In the genomic region with DNA sequence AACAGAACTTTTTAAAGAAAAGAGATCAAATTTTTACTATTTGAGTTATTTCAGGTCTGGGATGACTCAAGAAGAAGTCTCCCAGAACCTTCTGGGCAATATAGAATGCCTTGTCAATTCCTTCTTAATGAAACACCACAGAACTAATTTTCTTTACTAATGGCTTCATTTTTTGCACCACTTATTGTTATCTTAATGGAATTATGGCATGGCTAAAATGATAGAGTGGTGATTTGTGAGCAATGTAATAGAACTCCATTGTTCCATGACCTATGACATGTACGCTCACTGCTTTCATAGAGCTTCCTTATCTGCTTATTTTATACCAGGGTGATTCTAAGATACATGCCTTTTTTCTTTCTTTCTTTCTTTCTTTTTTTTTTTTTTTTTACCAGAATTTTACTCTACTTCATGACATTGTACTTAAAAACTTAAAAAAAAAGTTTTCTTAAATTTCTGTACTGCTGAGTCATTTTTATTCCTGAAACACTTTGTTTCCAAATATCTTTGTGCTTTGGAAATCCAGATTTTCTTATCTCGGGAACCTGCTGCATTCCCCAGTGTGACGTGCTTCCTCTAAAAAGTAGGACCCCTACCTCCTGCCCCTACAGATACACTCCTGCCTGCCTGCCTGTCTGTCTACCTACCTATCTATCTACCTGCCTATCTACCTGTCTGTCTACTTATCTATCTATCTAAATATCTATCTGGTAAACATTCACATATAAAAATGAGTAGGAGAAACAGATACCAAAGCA, we compare ENCODE assay signal across 1 cellular context.
TF ChIP-seq lines count a peak whose summit lies in the region.

No MANE protein-coding gene starts in this region.

TF ChIP-seq in WTC11, 78 proteins besides CTCF, POLR2A, EP300 and RAD21 (continued from another document):
- TF ChIP-seq, protein P1, sequence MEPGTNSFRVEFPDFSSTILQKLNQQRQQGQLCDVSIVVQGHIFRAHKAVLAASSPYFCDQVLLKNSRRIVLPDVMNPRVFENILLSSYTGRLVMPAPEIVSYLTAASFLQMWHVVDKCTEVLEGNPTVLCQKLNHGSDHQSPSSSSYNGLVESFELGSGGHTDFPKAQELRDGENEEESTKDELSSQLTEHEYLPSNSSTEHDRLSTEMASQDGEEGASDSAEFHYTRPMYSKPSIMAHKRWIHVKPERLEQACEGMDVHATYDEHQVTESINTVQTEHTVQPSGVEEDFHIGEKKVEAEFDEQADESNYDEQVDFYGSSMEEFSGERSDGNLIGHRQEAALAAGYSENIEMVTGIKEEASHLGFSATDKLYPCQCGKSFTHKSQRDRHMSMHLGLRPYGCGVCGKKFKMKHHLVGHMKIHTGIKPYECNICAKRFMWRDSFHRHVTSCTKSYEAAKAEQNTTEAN (CRISPR knock-in tag; IDR thresholded peaks at IDR 0.05) = no peak
- no peak for TF ChIP-seq TCF7 (CRISPR knock-in tag; IDR thresholded peaks at IDR 0.05; ENCODE audit: low read depth)
- TF ChIP-seq RELA (CRISPR knock-in tag; IDR thresholded peaks at IDR 0.05; ENCODE audit: borderline replicate concordance) = no peak
- TF ChIP-seq KAT7 (CRISPR knock-in tag; IDR thresholded peaks at IDR 0.05; ENCODE audit: borderline replicate concordance) = no peak
- no peak for TF ChIP-seq EMX1 (CRISPR knock-in tag; IDR thresholded peaks at IDR 0.05)
- no peak for TF ChIP-seq GABPB1 (CRISPR knock-in tag; IDR thresholded peaks at IDR 0.05)
- TF ChIP-seq RORB (CRISPR knock-in tag; IDR thresholded peaks at IDR 0.05) = no peak
- TF ChIP-seq, protein P2, sequence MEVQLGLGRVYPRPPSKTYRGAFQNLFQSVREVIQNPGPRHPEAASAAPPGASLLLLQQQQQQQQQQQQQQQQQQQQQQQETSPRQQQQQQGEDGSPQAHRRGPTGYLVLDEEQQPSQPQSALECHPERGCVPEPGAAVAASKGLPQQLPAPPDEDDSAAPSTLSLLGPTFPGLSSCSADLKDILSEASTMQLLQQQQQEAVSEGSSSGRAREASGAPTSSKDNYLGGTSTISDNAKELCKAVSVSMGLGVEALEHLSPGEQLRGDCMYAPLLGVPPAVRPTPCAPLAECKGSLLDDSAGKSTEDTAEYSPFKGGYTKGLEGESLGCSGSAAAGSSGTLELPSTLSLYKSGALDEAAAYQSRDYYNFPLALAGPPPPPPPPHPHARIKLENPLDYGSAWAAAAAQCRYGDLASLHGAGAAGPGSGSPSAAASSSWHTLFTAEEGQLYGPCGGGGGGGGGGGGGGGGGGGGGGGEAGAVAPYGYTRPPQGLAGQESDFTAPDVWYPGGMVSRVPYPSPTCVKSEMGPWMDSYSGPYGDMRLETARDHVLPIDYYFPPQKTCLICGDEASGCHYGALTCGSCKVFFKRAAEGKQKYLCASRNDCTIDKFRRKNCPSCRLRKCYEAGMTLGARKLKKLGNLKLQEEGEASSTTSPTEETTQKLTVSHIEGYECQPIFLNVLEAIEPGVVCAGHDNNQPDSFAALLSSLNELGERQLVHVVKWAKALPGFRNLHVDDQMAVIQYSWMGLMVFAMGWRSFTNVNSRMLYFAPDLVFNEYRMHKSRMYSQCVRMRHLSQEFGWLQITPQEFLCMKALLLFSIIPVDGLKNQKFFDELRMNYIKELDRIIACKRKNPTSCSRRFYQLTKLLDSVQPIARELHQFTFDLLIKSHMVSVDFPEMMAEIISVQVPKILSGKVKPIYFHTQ (CRISPR knock-in tag; IDR thresholded peaks at IDR 0.05) = no peak
- TF ChIP-seq, protein P3, sequence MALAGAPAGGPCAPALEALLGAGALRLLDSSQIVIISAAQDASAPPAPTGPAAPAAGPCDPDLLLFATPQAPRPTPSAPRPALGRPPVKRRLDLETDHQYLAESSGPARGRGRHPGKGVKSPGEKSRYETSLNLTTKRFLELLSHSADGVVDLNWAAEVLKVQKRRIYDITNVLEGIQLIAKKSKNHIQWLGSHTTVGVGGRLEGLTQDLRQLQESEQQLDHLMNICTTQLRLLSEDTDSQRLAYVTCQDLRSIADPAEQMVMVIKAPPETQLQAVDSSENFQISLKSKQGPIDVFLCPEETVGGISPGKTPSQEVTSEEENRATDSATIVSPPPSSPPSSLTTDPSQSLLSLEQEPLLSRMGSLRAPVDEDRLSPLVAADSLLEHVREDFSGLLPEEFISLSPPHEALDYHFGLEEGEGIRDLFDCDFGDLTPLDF (CRISPR knock-in tag; IDR thresholded peaks at IDR 0.05) = no peak
- TF ChIP-seq GTF2I (CRISPR knock-in tag; conservative IDR thresholded peaks at IDR 0.05) = no peak
- TF ChIP-seq CBFB (CRISPR knock-in tag; IDR thresholded peaks at IDR 0.05; ENCODE audit: low read depth) = no peak
